Comparison of ENCODE assay signal across 18 cellular contexts in genomic region chr5:117245130-117245529, GRCh38.
DNase-seq lines count a peak whose midpoint lies in the region; ATAC-seq and TF ChIP-seq lines count a peak whose summit lies in the region.
"Had no signal": no experiment of that assay in that cellular context is flagged by ENCODE, and none has a peak within 500 bp of the region (broad histone marks: within the 10 kb centered on the region; RNA-seq: fewer than 3 reads in every experiment).

No MANE protein-coding gene starts in this region.

- no peak overlapping the region for H3K4me3 Mint-ChIP-seq in CD14-positive monocyte
- H3K4me3 Mint-ChIP-seq: CD4-positive, CD25-positive, alpha-beta regulatory T cell; HFFc6 had no signal

- no peaks in the 10 kb centered on the region for H3K79me2 ChIP-seq in Karpas-422 (ENCODE audit: low read length)

- H4K20me1 ChIP-seq in Karpas-422 (ENCODE audit: insufficient read depth, low read depth, low read length), result no peaks in the 10 kb centered on the region

- H3K4me3 ChIP-seq in SK-N-MC (no peak overlapping the region), Karpas-422 (ENCODE audit: low read length) (no peak overlapping the region)

- H3K27ac ChIP-seq in SK-N-MC (peak overlapping the region; percentile 48; the same call in 1 of the 2 replicates), Karpas-422 (ENCODE audit: low read length) (no peak overlapping the region)

- H3K27me3 ChIP-seq in Karpas-422 (ENCODE audit: low read length), result no peaks in the 10 kb centered on the region

- peaks cover 0 to 13% (median 3%) of the 10 kb centered on the region in 7 donors for H3K9me3 Mint-ChIP-seq in CD14-positive monocyte

- H3K4me1 Mint-ChIP-seq in CD14-positive monocyte, result no peaks in the 10 kb centered on the region
- H3K4me1 Mint-ChIP-seq: CD4-positive, CD25-positive, alpha-beta regulatory T cell had no signal

- ATAC-seq in GM18873 (IDR thresholded peaks at IDR 0.05; ENCODE audit: low FRiP score, unreplicated experiment), result peak; percentile 70
- ATAC-seq in HG02798 (IDR thresholded peaks at IDR 0.05; ENCODE audit: poor library complexity, unreplicated experiment), result peak; percentile 34
- ATAC-seq: HepG2 had no signal

- H3K9me2 ChIP-seq in Karpas-422 (replicated peaks; ENCODE audit: insufficient read depth, low read length), result no peaks in the 10 kb centered on the region

- H3K27me3 Mint-ChIP-seq in CD14-positive monocyte (ENCODE audit: low read depth in 3 of 3), result peaks cover 0 to 5% (median 0%) of the 10 kb centered on the region in 3 donors

- no peak overlapping the region for H2AFZ ChIP-seq in Karpas-422 (ENCODE audit: low read length)

- no peak for TF ChIP-seq CTCF in CD14-positive monocyte (IDR thresholded peaks at IDR 0.05)

- H3K4me2 ChIP-seq in Karpas-422 (ENCODE audit: low read depth, low read length, poor library complexity, severe bottlenecking), result no peak overlapping the region

- DNase-seq in SK-N-MC (ENCODE audit: low read depth, low spot score) (no peak), Karpas-422 (no peak), DMS53 treated with DMSO at 0.1 percent for 48 hours (lab: John Stamatoyannopoulos, UW; ENCODE audit: unreplicated experiment) (no peak), CD14-positive monocyte (ENCODE audit: low spot score) (no peak)
- DNase-seq in activated CD4-positive, alpha-beta T cell treated with anti-CD3 and anti-CD28 coated beads, Interleukin-2, amount 50 U/mL, for 1 hour, result no peak
- DNase-seq: Calu3; CD4-positive, CD25-positive, alpha-beta regulatory T cell; DMS79; HFFc6; KG1; NCI-H1436; NCI-H2029; NCI-H2171 treated with DMSO at 0.1 percent for 48 hours; NCI-H446 treated with DMSO at 0.1 percent for 48 hours; NCI-H748 treated with DMSO at 0.1 percent for 48 hours had no signal

- H3K27ac Mint-ChIP-seq in CD14-positive monocyte, result no peak overlapping the region
- H3K27ac Mint-ChIP-seq: CD4-positive, CD25-positive, alpha-beta regulatory T cell; HFFc6 had no signal

- H3K4me1 ChIP-seq in Karpas-422 (ENCODE audit: low read length), result no peaks in the 10 kb centered on the region

- no peak overlapping the region for H3K9ac ChIP-seq in SK-N-MC (ENCODE audit: insufficient read length)
- H3K9ac ChIP-seq in Karpas-422 (ENCODE audit: low read length), result no peak overlapping the region

- H3K36me3 Mint-ChIP-seq in CD14-positive monocyte, result no peaks in the 10 kb centered on the region
- H3K36me3 Mint-ChIP-seq: CD4-positive, CD25-positive, alpha-beta regulatory T cell had no signal

- no peaks in the 10 kb centered on the region for H3K36me3 ChIP-seq in SK-N-MC (ENCODE audit: insufficient read depth, low read length)
- H3K36me3 ChIP-seq in Karpas-422 (ENCODE audit: insufficient read depth, low read length), result no peaks in the 10 kb centered on the region

- H3K9me3 ChIP-seq in SK-N-MC (ENCODE audit: low read depth, low read length) (no peaks in the 10 kb centered on the region), Karpas-422 (ENCODE audit: low read length) (no peaks in the 10 kb centered on the region)

- intact Hi-C loops in CD14-positive monocyte (cut with micrococcal nuclease), result no loop called here
